Comparison of ENCODE assay signal across 35 cellular contexts in the genomic region with DNA sequence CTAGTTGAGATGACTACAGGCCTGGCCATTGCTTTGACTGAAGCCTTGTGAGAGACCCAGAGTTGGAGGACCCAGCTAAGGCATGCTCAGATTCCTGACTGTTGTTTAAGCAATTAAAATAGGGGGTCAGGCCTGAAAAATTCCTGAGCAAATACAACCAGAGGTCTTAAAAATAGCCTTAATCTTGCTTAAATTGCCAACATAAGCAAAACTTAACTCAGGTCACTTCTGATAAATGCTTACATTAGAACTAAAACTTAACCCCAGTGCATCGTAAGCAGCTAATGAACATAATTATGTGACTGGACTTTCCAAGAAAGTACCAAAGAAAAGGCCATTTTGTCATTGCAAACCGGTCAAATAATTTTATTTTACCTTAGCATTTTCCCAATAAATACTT.
DNase-seq lines count a peak whose midpoint lies in the region; ATAC-seq, FAIRE-seq and TF ChIP-seq lines count a peak whose summit lies in the region.
"Had no signal": no experiment of that assay in that cellular context is flagged by ENCODE, and none has a peak within 500 bp of the region (broad histone marks: within the 10 kb centered on the region; RNA-seq: fewer than 3 reads in every experiment).

No MANE protein-coding gene starts in this region.

- no peaks in the 10 kb centered on the region for H3K9me1 ChIP-seq in IMR-90 (ENCODE audit: insufficient read depth, low read length)

- no peak overlapping the region for H2AFZ ChIP-seq in HepG2 (ENCODE audit: low read length)
- no peak overlapping the region for H2AFZ ChIP-seq in IMR-90 (replicated peaks; ENCODE audit: low read length, poor library complexity)

- in situ Hi-C loops in HepG2 (cut with HindIII; ENCODE audit: extremely low pct_ligation_motif_present, low pct_unique_long_range_greater_than_20kb), result no loop called here
- in situ Hi-C loops in IMR-90 (cut with MboI; ENCODE audit: low sequenced_read_pairs), result no loop called here

- DNase-seq in HepG2 (ENCODE audit: low spot score) (no peak), right lobe of liver (no peak), A549 (ENCODE audit: low read depth in 1 of 2, low spot score in 1 of 2) (no peak), IMR-90 (no peak), left kidney (ENCODE audit: low read depth, low spot score) (peak; percentile 29), NCI-H2029 treated with DMSO at 0.1 percent for 48 hours (lab: John Stamatoyannopoulos, UW) (no peak), Caco-2 (no peak)
- DNase-seq: 8988T; ACHN; AML-193; BE2C; C1 segment of cervical spinal cord; Calu3; CD4-positive, alpha-beta memory T cell; CD4-positive, alpha-beta T cell; CD4-positive, CD25-positive, alpha-beta regulatory T cell; CD8-positive, alpha-beta memory T cell; CD8-positive, alpha-beta T cell; COR-L47; DMS 273 treated with DMSO at 0.1 percent for 48 hours; DMS153; DMS53; DMS79; DMS79 treated with DMSO at 0.1 percent for 48 hours; DND-41; EL had no signal

- H3K4me1 ChIP-seq in HepG2 (ENCODE audit: insufficient read depth, low read length), result no peaks in the 10 kb centered on the region
- no peaks in the 10 kb centered on the region for H3K4me1 ChIP-seq in right lobe of liver
- no peaks in the 10 kb centered on the region for H3K4me1 ChIP-seq in A549
- no peaks in the 10 kb centered on the region for H3K4me1 ChIP-seq in IMR-90 (ENCODE audit: control insufficient read depth, insufficient read depth, low read length)
- no peaks in the 10 kb centered on the region for H3K4me1 ChIP-seq in Caco-2
- H3K4me1 ChIP-seq: BLaER1; BLaER1 treated with 17β-estradiol and CSF1 and Interleukin-3, amounts not matched to agents 10 nM and 100 nM had no signal

- no peak overlapping the region for H4K8ac ChIP-seq in IMR-90 (ENCODE audit: low read depth in 2 of 2, low read length in 2 of 2)

- H4K20me1 ChIP-seq in HepG2 (ENCODE audit: insufficient read depth, low read length) (no peaks in the 10 kb centered on the region), IMR-90 (ENCODE audit: insufficient read depth, low read length) (no peaks in the 10 kb centered on the region)
- H4K20me1 ChIP-seq: BLaER1; BLaER1 treated with 17β-estradiol and CSF1 and Interleukin-3, amounts not matched to agents 10 nM and 100 nM had no signal

- H2AK5ac ChIP-seq in IMR-90 (ENCODE audit: low read depth, low read length), result no peak overlapping the region

- H4K91ac ChIP-seq in IMR-90 (ENCODE audit: insufficient read depth, low read depth, low read length), result no peak overlapping the region

- TF ChIP-seq CTCF in HepG2 (CRISPR knock-in tag; IDR thresholded peaks at IDR 0.05) (no peak), right lobe of liver (IDR thresholded peaks at IDR 0.05) (no peak), A549 (IDR thresholded peaks at IDR 0.05) (no peak), IMR-90 (conservative IDR thresholded peaks at IDR 0.05; ENCODE audit: low read depth, low read length) (no peak), Caco-2 (IDR thresholded peaks at IDR 0.05; ENCODE audit: insufficient read depth in 1 of 2, low read depth in 1 of 2, low read length in 1 of 2, severe bottlenecking in 1 of 2, unreplicated experiment in 1 of 2) (no peak)

- H3K27me3 ChIP-seq in HepG2 (ENCODE audit: control insufficient read depth in 1 of 2, insufficient read depth in 2 of 2, low read length in 2 of 2), result no peaks in the 10 kb centered on the region
- no peaks in the 10 kb centered on the region for H3K27me3 ChIP-seq in right lobe of liver
- H3K27me3 ChIP-seq in IMR-90 (ENCODE audit: control insufficient read depth, insufficient read depth, low read length), result no peaks in the 10 kb centered on the region
- H3K27me3 ChIP-seq in Caco-2 (replicated peaks; ENCODE audit: control insufficient read depth, insufficient read depth, low read length), result no peaks in the 10 kb centered on the region
- H3K27me3 ChIP-seq: BE2C; BLaER1; BLaER1 treated with 17β-estradiol and CSF1 and Interleukin-3, amounts not matched to agents 10 nM and 100 nM had no signal

- H3K27ac Mint-ChIP-seq in Caco-2 (ENCODE audit: unreplicated experiment), result no peak overlapping the region
- H3K27ac Mint-ChIP-seq: B cell; CD14-positive monocyte; CD4-positive, alpha-beta memory T cell; CD4-positive, alpha-beta T cell; CD4-positive, CD25-positive, alpha-beta regulatory T cell; CD8-positive, alpha-beta T cell had no signal

- 7% methylated on average over 2 of the region's 2 CpGs for WGBS in HepG2 (ENCODE audit: low lambda C conversion rate)
- WGBS in right lobe of liver (ENCODE audit: insufficient coverage, low coverage, low lambda C conversion rate, missing lambda C conversion rate), result 87% methylated on average over 2 of the region's 2 CpGs
- WGBS in A549 (ENCODE audit: missing lambda C conversion rate), result 61% methylated on average over 2 of the region's 2 CpGs
- 83% methylated on average over 2 of the region's 2 CpGs; no CpG with 5 or more reads in 1 of the 2 experiments for WGBS in IMR-90 (ENCODE audit: extremely low coverage in 2 of 2, insufficient read length in 1 of 2), 2 experiments

- no peaks in the 10 kb centered on the region for H3K79me2 ChIP-seq in HepG2 (ENCODE audit: insufficient read depth, low read length)

- H3K4me3 ChIP-seq in HepG2 (replicated peaks in 1 of 3; ENCODE audit: insufficient read depth in 1 of 3, low read depth in 2 of 3, low read length in 3 of 3) (no peak overlapping the region), right lobe of liver (no peak overlapping the region), A549 (no peak overlapping the region), IMR-90 (ENCODE audit: insufficient read depth, low read depth, low read length) (no peak overlapping the region), Caco-2 (ENCODE audit: low read depth, low read length) (no peak overlapping the region)
- H3K4me3 ChIP-seq: BLaER1; BLaER1 treated with 17β-estradiol and CSF1 and Interleukin-3, amounts not matched to agents 10 nM and 100 nM had no signal

- H3K23ac ChIP-seq in IMR-90 (ENCODE audit: low read depth, low read length), result no peak overlapping the region

- H3K27me3 Mint-ChIP-seq in Caco-2 (ENCODE audit: insufficient read depth, unreplicated experiment), result no peaks in the 10 kb centered on the region
- H3K27me3 Mint-ChIP-seq: B cell; CD4-positive, alpha-beta memory T cell; CD4-positive, alpha-beta T cell; CD8-positive, alpha-beta memory T cell had no signal

- no peaks in the 10 kb centered on the region for H3K36me3 Mint-ChIP-seq in Caco-2 (ENCODE audit: insufficient read depth, unreplicated experiment)
- H3K36me3 Mint-ChIP-seq: CD14-positive monocyte; CD4-positive, alpha-beta memory T cell; CD4-positive, CD25-positive, alpha-beta regulatory T cell; CD8-positive, alpha-beta memory T cell; CD8-positive, alpha-beta T cell had no signal

- no peaks in the 10 kb centered on the region for H3K79me1 ChIP-seq in IMR-90 (ENCODE audit: low read depth in 1 of 2, low read length in 2 of 2)

- no peak overlapping the region for H3K27ac ChIP-seq in HepG2 (ENCODE audit: extremely low read length, insufficient read depth, low read length)
- no peak overlapping the region for H3K27ac ChIP-seq in right lobe of liver
- H3K27ac ChIP-seq in A549, result no peak overlapping the region
- no peak overlapping the region for H3K27ac ChIP-seq in IMR-90 (ENCODE audit: insufficient read depth, low read length)
- H3K27ac ChIP-seq: 22Rv1; BLaER1; BLaER1 treated with 17β-estradiol and CSF1 and Interleukin-3, amounts not matched to agents 10 nM and 100 nM; C4-2B had no signal

- H2BK15ac ChIP-seq in IMR-90 (ENCODE audit: low read depth, low read length), result no peak overlapping the region

- no peak overlapping the region for H2AK9ac ChIP-seq in IMR-90 (replicated peaks; ENCODE audit: low read depth, low read length, poor library complexity)

- no peak overlapping the region for H3K18ac ChIP-seq in IMR-90 (ENCODE audit: low read depth, low read length)

- no peak overlapping the region for H2BK20ac ChIP-seq in IMR-90 (ENCODE audit: low read depth, low read length)

- no peak overlapping the region for H2BK120ac ChIP-seq in IMR-90 (ENCODE audit: low read depth, low read length)

- H3K56ac ChIP-seq in IMR-90 (ENCODE audit: extremely low read depth, insufficient read depth, low read length), result no peak overlapping the region

- POLR2A ChIA-PET in HepG2 (lab: Yijun Ruan, JAX), result no interaction called here
- POLR2A ChIA-PET in A549 (lab: Yijun Ruan, JAX), result interaction anchor here (0.6 kb wide), 1 partner anchor 15 kb away, joined by 7 read pairs; no protein-coding TSS in a partner anchor
- POLR2A ChIA-PET in IMR-90 (lab: Charles Lee; ENCODE audit: unreplicated experiment), result no interaction called here
- POLR2A ChIA-PET in Caco-2 (lab: Charles Lee), result no interaction called here

- no peak overlapping the region for H3K4me2 ChIP-seq in HepG2 (ENCODE audit: low read depth, low read length)
- H3K4me2 ChIP-seq in A549, result no peak overlapping the region
- H3K4me2 ChIP-seq in IMR-90 (ENCODE audit: low read depth, low read length), result no peak overlapping the region
- H3K4me2 ChIP-seq: BLaER1; BLaER1 treated with 17β-estradiol and CSF1 and Interleukin-3, amounts not matched to agents 10 nM and 100 nM had no signal

- H3K4ac ChIP-seq in IMR-90 (ENCODE audit: low read depth, low read length), result no peak overlapping the region

- no peak overlapping the region for H3K14ac ChIP-seq in IMR-90 (replicated peaks; ENCODE audit: low read depth, low read length)

- H2BK5ac ChIP-seq in IMR-90 (ENCODE audit: low read depth, low read length, poor library complexity, severe bottlenecking), result no peak overlapping the region

- ATAC-seq in HepG2 (no peak), right lobe of liver (no peak), A549 (no peak), IMR-90 (ENCODE audit: low read depth) (no peak), GM18858 (IDR thresholded peaks at IDR 0.05; ENCODE audit: unreplicated experiment) (no peak)
- ATAC-seq: CD8-positive, alpha-beta T cell had no signal

- no peak overlapping the region for H3K9ac ChIP-seq in HepG2 (ENCODE audit: insufficient read depth, low read depth, low read length)
- H3K9ac ChIP-seq in IMR-90 (ENCODE audit: low read depth, low read length), result no peak overlapping the region
- H3K9ac ChIP-seq: BLaER1; BLaER1 treated with 17β-estradiol and CSF1 and Interleukin-3, amounts not matched to agents 10 nM and 100 nM had no signal

- no peaks in the 10 kb centered on the region for H3K36me3 ChIP-seq in HepG2 (replicated peaks in 1 of 2; ENCODE audit: control insufficient read depth in 1 of 2, insufficient read depth in 2 of 2, low read length in 2 of 2)
- no peaks in the 10 kb centered on the region for H3K36me3 ChIP-seq in right lobe of liver
- no peaks in the 10 kb centered on the region for H3K36me3 ChIP-seq in IMR-90 (ENCODE audit: control insufficient read depth, insufficient read depth, low read length)
- no peaks in the 10 kb centered on the region for H3K36me3 ChIP-seq in Caco-2 (ENCODE audit: control insufficient read depth, insufficient read depth, low read length)
- H3K36me3 ChIP-seq: BE2C; BLaER1; BLaER1 treated with 17β-estradiol and CSF1 and Interleukin-3, amounts not matched to agents 10 nM and 100 nM had no signal

- BruUV-seq in HepG2 (replicated peaks; lab: Mats Ljungman, UMichigan), result no TSS peak
- BruUV-seq in IMR-90 (replicated peaks; lab: Mats Ljungman, UMichigan), result no TSS peak
- BruUV-seq in Caco-2 (replicated peaks; lab: Mats Ljungman, UMichigan), result no TSS peak

- no peak overlapping the region for H4K5ac ChIP-seq in IMR-90 (ENCODE audit: low read depth, low read length)

- no peaks in the 10 kb centered on the region for H3K9me3 Mint-ChIP-seq in Caco-2 (ENCODE audit: unreplicated experiment)
- H3K9me3 Mint-ChIP-seq: CD4-positive, alpha-beta memory T cell; CD4-positive, alpha-beta T cell; CD8-positive, alpha-beta T cell had no signal

- H3K4me1 Mint-ChIP-seq in Caco-2 (ENCODE audit: low read depth, unreplicated experiment), result no peaks in the 10 kb centered on the region
- H3K4me1 Mint-ChIP-seq: B cell; CD14-positive monocyte; CD4-positive, alpha-beta memory T cell; CD4-positive, CD25-positive, alpha-beta regulatory T cell; CD8-positive, alpha-beta memory T cell had no signal

- intact Hi-C loops in HepG2 (cut with micrococcal nuclease; ENCODE audit: unreplicated experiment) (no loop called here), right lobe of liver (cut with DNase I) (no loop called here), IMR-90 (cut with micrococcal nuclease) (no loop called here), Caco-2 (cut with micrococcal nuclease; ENCODE audit: unreplicated experiment) (no loop called here)

- TF ChIP-seq EP300 in HepG2 (IDR thresholded peaks at IDR 0.05; ENCODE audit: low read depth in 2 of 2, low read length in 2 of 2) (no peak), HepG2 (CRISPR knock-in tag; IDR thresholded peaks at IDR 0.05; ENCODE audit: borderline replicate concordance) (no peak), A549 (IDR thresholded peaks at IDR 0.05) (no peak)

- TF ChIP-seq POLR2A in HepG2 (IDR thresholded peaks at IDR 0.05; ENCODE audit: insufficient read depth in 1 of 2, low read depth in 2 of 2, low read length in 2 of 2), result no peak
- TF ChIP-seq POLR2A in right lobe of liver (IDR thresholded peaks at IDR 0.05), result no peak
- no peak for TF ChIP-seq POLR2A in A549 (IDR thresholded peaks at IDR 0.05; ENCODE audit: low read length)
- no peak for TF ChIP-seq POLR2A in IMR-90 (IDR thresholded peaks at IDR 0.05; ENCODE audit: low read depth, low read length)

- FAIRE-seq in HepG2 (lab: Jason Lieb, UNC) (no peak), A549 (lab: Jason Lieb, UNC) (no peak)
- FAIRE-seq: A204.1, D721Med had no signal

- H3K9me3 ChIP-seq in HepG2 (ENCODE audit: low read length) (peaks cover 14% of the 10 kb centered on the region; the same call in 1 of the 2 replicates), right lobe of liver (no peaks in the 10 kb centered on the region), A549 (no peaks in the 10 kb centered on the region), IMR-90 (ENCODE audit: control insufficient read depth, insufficient read depth, low read length) (no peaks in the 10 kb centered on the region), Caco-2 (no peaks in the 10 kb centered on the region)
- H3K9me3 ChIP-seq: BE2C, BLaER1 had no signal

- no peak overlapping the region for H3K4me3 Mint-ChIP-seq in Caco-2 (ENCODE audit: unreplicated experiment)
- H3K4me3 Mint-ChIP-seq: B cell; CD14-positive monocyte; CD4-positive, alpha-beta memory T cell; CD4-positive, alpha-beta T cell; CD4-positive, CD25-positive, alpha-beta regulatory T cell; CD8-positive, alpha-beta memory T cell; CD8-positive, alpha-beta T cell had no signal

- TF ChIP-seq RAD21 in HepG2 (CRISPR knock-in tag; IDR thresholded peaks at IDR 0.05) (no peak), A549 (conservative IDR thresholded peaks at IDR 0.05 in 1 of 2, IDR thresholded peaks at IDR 0.05 in 1 of 2) (no peak), IMR-90 (IDR thresholded peaks at IDR 0.05; ENCODE audit: low read length) (no peak)

- CTCF ChIA-PET in HepG2 (lab: Yijun Ruan, JAX; ENCODE audit: low intra/inter-chr PET ratio, low total read pairs) (no interaction called here), A549 (lab: Yijun Ruan, JAX) (no interaction called here), IMR-90 (lab: Yijun Ruan, JAX) (no interaction called here), Caco-2 (lab: Charles Lee) (no interaction called here)

- dilution Hi-C loops in IMR-90 (cut with HindIII; ENCODE audit: low sequenced_read_pairs, unreplicated experiment), result no loop called here
